In the genomic region with DNA sequence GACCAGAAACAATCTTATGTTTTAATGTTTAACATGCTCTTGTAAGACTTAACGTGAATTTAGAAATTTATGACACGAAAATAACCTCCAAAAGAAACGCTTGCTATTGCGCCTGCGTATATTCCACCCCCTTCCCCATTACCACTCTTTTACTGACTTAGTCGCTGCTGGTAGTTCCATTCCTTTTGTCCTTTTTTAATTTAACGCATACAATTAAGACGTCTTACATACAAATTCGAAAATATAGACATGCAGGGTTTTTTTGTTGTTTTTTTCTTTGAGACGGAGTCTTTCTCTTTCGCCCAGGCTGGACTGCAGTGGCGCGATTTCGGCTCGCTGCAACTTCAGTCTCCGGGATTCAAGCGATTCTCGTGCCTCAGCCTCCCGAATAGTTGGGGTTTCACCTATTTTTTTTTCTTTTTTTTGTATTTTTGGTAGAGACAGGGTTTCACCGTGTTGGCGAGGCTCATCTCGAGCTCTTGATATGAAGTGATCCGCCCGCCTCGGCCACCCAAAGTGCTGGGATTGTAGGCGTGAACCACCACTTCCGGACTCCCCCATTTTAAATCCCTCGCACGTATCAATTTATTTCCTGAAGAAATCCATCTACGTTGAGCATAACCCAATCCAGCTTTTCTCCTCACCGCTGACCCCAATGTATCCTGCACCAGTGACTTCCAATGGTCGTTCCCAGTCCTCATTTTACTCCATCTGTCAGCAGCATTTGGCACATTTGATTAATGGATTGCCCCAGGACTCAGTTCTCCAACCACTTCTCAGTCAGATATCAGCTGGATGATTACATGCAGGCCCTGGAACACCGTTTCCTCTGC, we compare ENCODE assay signal across 8 cellular contexts. TPM values are rescaled to one million over a fixed set of nuclear protein-coding genes. Genes with fewer than 3 reads are reported as not detected.
DNase-seq lines count a peak whose midpoint lies in the region; ATAC-seq and TF ChIP-seq lines count a peak whose summit lies in the region.

No MANE protein-coding gene starts in this region.

- peaks cover 28% of the 10 kb centered on the region for H3K36me3 ChIP-seq in DOHH2 (ENCODE audit: control insufficient read depth, low read length)
- H3K36me3 ChIP-seq in left ventricle myocardium inferior, result peaks cover 10% of the 10 kb centered on the region

- peak; percentile 39 for ATAC-seq in GM21390 (IDR thresholded peaks at IDR 0.05; ENCODE audit: unreplicated experiment)

- DNase-seq in HPDE6-E6E7 (ENCODE audit: extremely low spot score) (peak; percentile 61), SHP77 (lab: John Stamatoyannopoulos, UW) (peak; percentile 60 to 81), amniotic epithelial cell (ENCODE audit: low read depth) (peak; percentile 14), left ventricle myocardium inferior (peak; percentile 51), retinal pigment epithelial cell (ENCODE audit: low read depth) (no peak), NCI-H187 treated with DMSO at 0.1 percent for 48 hours (lab: John Stamatoyannopoulos, UW) (no peak)

- intact Hi-C loops in left ventricle myocardium inferior (cut with micrococcal nuclease), result no loop called here

- no peaks in the 10 kb centered on the region for H3K9me3 ChIP-seq in DOHH2 (ENCODE audit: control insufficient read depth, insufficient read depth, low read length)
- no peaks in the 10 kb centered on the region for H3K9me3 ChIP-seq in left ventricle myocardium inferior (replicated peaks)

- TF ChIP-seq CTCF in DOHH2 (IDR thresholded peaks at IDR 0.05; ENCODE audit: low read depth, low read length, poor library complexity, severe bottlenecking) (no peak), left ventricle myocardium inferior (IDR thresholded peaks at IDR 0.05; ENCODE audit: borderline replicate concordance) (no peak), retinal pigment epithelial cell (conservative IDR thresholded peaks at IDR 0.05; ENCODE audit: low read depth, low read length) (no peak)

- H3K4me3 ChIP-seq in DOHH2 (ENCODE audit: low read length), result peak overlapping the region; percentile 91
- H3K4me3 ChIP-seq in left ventricle myocardium inferior, result peak overlapping the region; percentile 98
- H3K4me3 ChIP-seq in retinal pigment epithelial cell (ENCODE audit: low read length), result peak overlapping the region; percentile 99

- H3K4me1 ChIP-seq in DOHH2 (ENCODE audit: control insufficient read depth, low read length), result peaks cover 22% of the 10 kb centered on the region
- peaks cover 34% of the 10 kb centered on the region for H3K4me1 ChIP-seq in left ventricle myocardium inferior

- H3K79me2 ChIP-seq in DOHH2 (ENCODE audit: control insufficient read depth, low read length), result peaks cover 42% of the 10 kb centered on the region

- H3K27me3 ChIP-seq in DOHH2 (ENCODE audit: control insufficient read depth, low read length) (no peaks in the 10 kb centered on the region), left ventricle myocardium inferior (ENCODE audit: low read depth) (no peaks in the 10 kb centered on the region)

- no peaks in the 10 kb centered on the region for H4K20me1 ChIP-seq in DOHH2 (ENCODE audit: control insufficient read depth, insufficient read depth, low read depth, low read length)

- H3K4me2 ChIP-seq in DOHH2 (ENCODE audit: low read length), result peak overlapping the region; percentile 85

- peak overlapping the region; percentile 68 for H3K27ac ChIP-seq in DOHH2 (ENCODE audit: low read depth, low read length)
- H3K27ac ChIP-seq in left ventricle myocardium inferior (replicated peaks), result peak overlapping the region; percentile 98

- no peaks in the 10 kb centered on the region for H3K9me2 ChIP-seq in DOHH2 (replicated peaks; ENCODE audit: control insufficient read depth, low read length)

- H3F3A ChIP-seq in DOHH2 (ENCODE audit: control insufficient read depth, insufficient read depth), result peaks cover 5% of the 10 kb centered on the region; the same call in 1 of the 2 replicates

RNA-seq across cellular contexts. Expression of gene MED7, which starts 0.7 kb away (rescaled TPM):
- 10.3 TPM for total RNA-seq in left ventricle myocardium inferior

RNA-seq across cellular contexts. Expression of gene GARIN3, which starts 22.7 kb away (rescaled TPM):
- not detected for total RNA-seq in left ventricle myocardium inferior

RNA-seq across cellular contexts. Expression of gene HAVCR2, which starts 34.5 kb away (rescaled TPM):
- total RNA-seq in left ventricle myocardium inferior, result 3.1 TPM

RNA-seq across cellular contexts. Expression of gene ITK, which starts 37.3 kb away (rescaled TPM):
- total RNA-seq in left ventricle myocardium inferior, result 0.36 TPM

Comparison
In these comparisons a context has a peak if more than half of its experiments do, and no peak if none do; other contexts are left out.
1. DNase-seq: peak in HPDE6-E6E7 (single experiment), SHP77 (2 of 2), amniotic epithelial cell (single experiment) and left ventricle myocardium inferior (single experiment); none in retinal pigment epithelial cell (single experiment) and NCI-H187 treated with DMSO at 0.1 percent for 48 hours (single experiment).
2. Peak in every context shown above with its lines, with median percentiles within 50 percentile points of each other: H3K4me3 ChIP-seq.